ENCODE assay signal across 18 cellular contexts in the genomic region with DNA sequence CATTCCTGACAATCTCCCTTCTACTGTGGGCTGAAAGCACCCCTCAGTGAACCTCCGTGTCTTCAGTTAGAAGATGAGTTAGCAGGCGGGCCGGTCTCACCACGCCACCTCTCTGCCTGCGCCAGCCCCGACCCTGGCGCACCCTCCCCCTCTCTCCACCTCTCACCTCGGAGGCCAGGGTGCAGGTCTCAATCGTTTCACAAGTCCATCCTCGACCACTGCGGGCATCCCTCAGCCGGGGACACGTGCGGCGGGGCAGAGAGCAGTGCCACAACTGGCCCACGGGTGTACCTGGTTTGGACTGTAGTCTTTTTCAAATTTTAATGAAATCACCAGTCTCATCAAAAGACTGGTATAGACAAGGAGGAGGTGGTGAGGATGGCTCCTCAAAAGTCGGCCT. TPM values are rescaled to one million over a fixed set of nuclear protein-coding genes. Genes with fewer than 3 reads are reported as not detected.
DNase-seq lines count a peak whose midpoint lies in the region; ATAC-seq and TF ChIP-seq lines count a peak whose summit lies in the region.
"Had no signal": no experiment of that assay in that cellular context is flagged by ENCODE, and none has a peak within 500 bp of the region (broad histone marks: within the 10 kb centered on the region; RNA-seq: fewer than 3 reads in every experiment).

No MANE protein-coding gene starts in this region.

- H3F3A ChIP-seq in OCI-LY1 (ENCODE audit: insufficient read depth, low read length) (no peaks in the 10 kb centered on the region; the same call in 1 of the 2 replicates), smooth muscle cell (ENCODE audit: low read depth) (peaks cover 4% of the 10 kb centered on the region)

- DNase-seq in immature natural killer cell: no peak
- DNase-seq in stimulated activated effector memory CD8-positive, alpha-beta T cell treated with anti-CD3 and anti-CD28 coated beads, Interleukin-12 subunit alpha, Interleukin-12 subunit beta, amount 100 ng/mL, for 72 hours (ENCODE audit: low spot score in 2 of 2): no peak
- DNase-seq in right atrium auricular region (ENCODE audit: low spot score): no peak
- no peak for DNase-seq in SKM-1 (lab: John Stamatoyannopoulos, UW; ENCODE audit: unreplicated experiment)
- no peak for DNase-seq in smooth muscle cell (lab: John Stamatoyannopoulos, UW; ENCODE audit: unreplicated experiment)
- DNase-seq: C1 segment of cervical spinal cord; Calu3; CD8-positive, alpha-beta memory T cell; DMS153; NCI-H1105; NCI-H2029 treated with DMSO at 0.1 percent for 48 hours; NCI-H226; NCI-H524; OCI-M1; SJCRH30 had no signal

- peaks cover 98% of the 10 kb centered on the region in 2 donors for H3K4me1 Mint-ChIP-seq in immature natural killer cell
- H3K4me1 Mint-ChIP-seq in stimulated activated effector memory CD8-positive, alpha-beta T cell treated with anti-CD3 and anti-CD28 coated beads, Interleukin-12 subunit alpha, Interleukin-12 subunit beta, amount 100 ng/mL, for 72 hours: peaks cover 51% of the 10 kb centered on the region

- ATAC-seq in stimulated activated effector memory CD8-positive, alpha-beta T cell treated with anti-CD3 and anti-CD28 coated beads, Interleukin-12 subunit alpha, Interleukin-12 subunit beta, amount 100 ng/mL, for 72 hours: no peak

- peaks cover 36 to 55% (median 53%) of the 10 kb centered on the region in 3 donors for H3K36me3 Mint-ChIP-seq in immature natural killer cell
- H3K36me3 Mint-ChIP-seq in stimulated activated effector memory CD8-positive, alpha-beta T cell treated with anti-CD3 and anti-CD28 coated beads, Interleukin-12 subunit alpha, Interleukin-12 subunit beta, amount 100 ng/mL, for 72 hours: peaks cover 95% of the 10 kb centered on the region

- H3K27ac ChIP-seq in BLaER1 treated with 17β-estradiol and CSF1 and Interleukin-3, amounts not matched to agents 10 nM and 100 nM: no peak overlapping the region
- H3K27ac ChIP-seq in OCI-LY1 (ENCODE audit: low read depth, low read length, poor library complexity, severe bottlenecking): peak overlapping the region; percentile 58
- H3K27ac ChIP-seq in right atrium auricular region: no peak overlapping the region
- no peak overlapping the region for H3K27ac ChIP-seq in smooth muscle cell (ENCODE audit: low read depth)
- H3K27ac ChIP-seq: SJCRH30 had no signal

- H3K4me2 ChIP-seq in BLaER1 treated with 17β-estradiol and CSF1 and Interleukin-3, amounts not matched to agents 10 nM and 100 nM: peak overlapping the region in 7 of 11 experiments; percentile 0 to 46 (median 38); a peak in 5 of 22 replicates
- H3K4me2 ChIP-seq in OCI-LY1 (ENCODE audit: low read length) (no peak overlapping the region; the same call in 1 of the 2 replicates), smooth muscle cell (no peak overlapping the region)

- no peaks in the 10 kb centered on the region for H3K9me2 ChIP-seq in OCI-LY1 (ENCODE audit: low read depth, low read length)

- WGBS in smooth muscle cell (ENCODE audit: low lambda C conversion rate): 94% methylated on average over 17 of the region's 17 CpGs

- peak overlapping the region; percentile 91 to 100 (median 98) for H3K27ac Mint-ChIP-seq in immature natural killer cell
- peak overlapping the region; percentile 91 for H3K27ac Mint-ChIP-seq in stimulated activated effector memory CD8-positive, alpha-beta T cell treated with anti-CD3 and anti-CD28 coated beads, Interleukin-12 subunit alpha, Interleukin-12 subunit beta, amount 100 ng/mL, for 72 hours

- no peaks in the 10 kb centered on the region for H3K79me2 ChIP-seq in OCI-LY1 (ENCODE audit: insufficient read depth, low read length)
- no peaks in the 10 kb centered on the region for H3K79me2 ChIP-seq in smooth muscle cell (ENCODE audit: low read depth)

- no peaks in the 10 kb centered on the region for H3K9me3 ChIP-seq in BLaER1 treated with 17β-estradiol and CSF1 and Interleukin-3, amounts not matched to agents 10 nM and 100 nM (replicated peaks in 1 of 11)
- H3K9me3 ChIP-seq in OCI-LY1 (ENCODE audit: low read length) (peaks cover 4% of the 10 kb centered on the region; the same call in 1 of the 2 replicates), right atrium auricular region (no peaks in the 10 kb centered on the region), smooth muscle cell (replicated peaks; ENCODE audit: low read depth) (no peaks in the 10 kb centered on the region)
- H3K9me3 ChIP-seq: SJCRH30 had no signal

- no peak overlapping the region for H3K9ac ChIP-seq in BLaER1 treated with 17β-estradiol and CSF1 and Interleukin-3, amounts not matched to agents 10 nM and 100 nM
- H3K9ac ChIP-seq in OCI-LY1 (ENCODE audit: low read length) (peak overlapping the region; percentile 15; the same call in 1 of the 2 replicates), smooth muscle cell (ENCODE audit: low read depth) (no peak overlapping the region)

- H3K4me3 Mint-ChIP-seq in immature natural killer cell: peak overlapping the region; percentile 65 to 78 (median 69)
- H3K4me3 Mint-ChIP-seq in stimulated activated effector memory CD8-positive, alpha-beta T cell treated with anti-CD3 and anti-CD28 coated beads, Interleukin-12 subunit alpha, Interleukin-12 subunit beta, amount 100 ng/mL, for 72 hours: no peak overlapping the region

- H3K27me3 Mint-ChIP-seq in immature natural killer cell (ENCODE audit: low read depth in 3 of 3): peaks cover 7 to 12% (median 10%) of the 10 kb centered on the region in 3 donors
- H3K27me3 Mint-ChIP-seq: CD8-positive, alpha-beta memory T cell; IgD-negative memory B cell had no signal

- H3K4me1 ChIP-seq in BLaER1 treated with 17β-estradiol and CSF1 and Interleukin-3, amounts not matched to agents 10 nM and 100 nM: peaks cover 11 to 32% (median 23%) of the 10 kb centered on the region in 10 experiments
- H3K4me1 ChIP-seq in OCI-LY1 (ENCODE audit: insufficient read depth, low read length, severe bottlenecking): peaks cover 55% of the 10 kb centered on the region
- peaks cover 0 to 37% of the 10 kb centered on the region in 2 donors for H3K4me1 ChIP-seq in right atrium auricular region
- no peaks in the 10 kb centered on the region for H3K4me1 ChIP-seq in smooth muscle cell (ENCODE audit: low read depth)
- H3K4me1 ChIP-seq: SJCRH30 had no signal

- no peak overlapping the region for H2AFZ ChIP-seq in OCI-LY1 (ENCODE audit: low read length)
- no peak overlapping the region for H2AFZ ChIP-seq in smooth muscle cell (ENCODE audit: low read depth)

- H3K36me3 ChIP-seq in BLaER1 treated with 17β-estradiol and CSF1 and Interleukin-3, amounts not matched to agents 10 nM and 100 nM: peaks cover 0 to 57% (median 4%) of the 10 kb centered on the region in 11 experiments; a peak in 7 of 22 replicates
- H3K36me3 ChIP-seq in OCI-LY1 (ENCODE audit: insufficient read depth, low read length) (peaks cover 53% of the 10 kb centered on the region), right atrium auricular region (no peaks in the 10 kb centered on the region), smooth muscle cell (ENCODE audit: low read depth) (no peaks in the 10 kb centered on the region)
- H3K36me3 ChIP-seq: SJCRH30 had no signal

- H3K4me3 ChIP-seq in BLaER1 treated with 17β-estradiol and CSF1 and Interleukin-3, amounts not matched to agents 10 nM and 100 nM: no peak overlapping the region
- no peak overlapping the region for H3K4me3 ChIP-seq in OCI-LY1 (ENCODE audit: low read depth, low read length, poor library complexity, severe bottlenecking)
- no peak overlapping the region for H3K4me3 ChIP-seq in right atrium auricular region
- no peak overlapping the region for H3K4me3 ChIP-seq in smooth muscle cell
- H3K4me3 ChIP-seq: SJCRH30 had no signal

- H4K20me1 ChIP-seq in BLaER1 treated with 17β-estradiol and CSF1 and Interleukin-3, amounts not matched to agents 10 nM and 100 nM: peaks cover 0 to 1% (median 0%) of the 10 kb centered on the region in 11 experiments; a peak in 1 of 22 replicates
- H4K20me1 ChIP-seq in OCI-LY1 (ENCODE audit: insufficient read depth, low read length) (no peaks in the 10 kb centered on the region), smooth muscle cell (ENCODE audit: low read depth) (no peaks in the 10 kb centered on the region)

- no peaks in the 10 kb centered on the region for H3K9me3 Mint-ChIP-seq in immature natural killer cell
- H3K9me3 Mint-ChIP-seq in stimulated activated effector memory CD8-positive, alpha-beta T cell treated with anti-CD3 and anti-CD28 coated beads, Interleukin-12 subunit alpha, Interleukin-12 subunit beta, amount 100 ng/mL, for 72 hours: no peaks in the 10 kb centered on the region
- H3K9me3 Mint-ChIP-seq: CD8-positive, alpha-beta memory T cell; IgD-negative memory B cell had no signal

- H3K27me3 ChIP-seq in BLaER1 treated with 17β-estradiol and CSF1 and Interleukin-3, amounts not matched to agents 10 nM and 100 nM: no peaks in the 10 kb centered on the region
- H3K27me3 ChIP-seq in OCI-LY1 (ENCODE audit: insufficient read depth, low read length) (no peaks in the 10 kb centered on the region), right atrium auricular region (no peaks in the 10 kb centered on the region), smooth muscle cell (ENCODE audit: low read depth) (no peaks in the 10 kb centered on the region)

- TF ChIP-seq CTCF in OCI-LY1 (IDR thresholded peaks at IDR 0.05; ENCODE audit: low read length): no peak
- no peak for TF ChIP-seq CTCF in right atrium auricular region (IDR thresholded peaks at IDR 0.05)
- no peak for TF ChIP-seq CTCF in smooth muscle cell (IDR thresholded peaks at IDR 0.05; ENCODE audit: borderline replicate concordance, insufficient read depth, poor library complexity, severe bottlenecking)

RNA-seq across cellular contexts. Expression of gene NFATC2, which starts 34.4 kb away (rescaled TPM):
- polyA plus RNA-seq in immature natural killer cell (100 to 1,000 TPM in 1 of 3 donors, 10 to 100 TPM in 2; 14.5 to 101 (median 21.3) TPM), smooth muscle cell (5.5 and 5.8 TPM in 2 replicates)
- total RNA-seq in right atrium auricular region (10 to 100 TPM in 1 of 2 donors, 1 to 10 TPM in 1; 8.6 to 12.5 TPM), smooth muscle cell (4.1 and 8.4 TPM in 2 replicates)
- total RNA-seq: SJCRH30 had no signal

Comparison
In these comparisons a context has a peak if more than half of its experiments do, and no peak if none do; other contexts are left out.
1. H3K4me2 ChIP-seq: peak in BLaER1 treated with 17β-estradiol and CSF1 and Interleukin-3, amounts not matched to agents 10 nM and 100 nM (7 of 11); none in OCI-LY1 (single experiment) and smooth muscle cell (single experiment).